ENCODE assay signal across 1 cellular context in genomic region chr6:43012364-43012763, GRCh38.
A peak's percentile ranks its signal among the peaks of the same experiment; 100 is the strongest.
TF ChIP-seq lines count a peak whose summit lies in the region.

No MANE protein-coding gene starts in this region.

TF ChIP-seq in K562, 482 proteins besides CTCF, POLR2A, EP300 and RAD21:
- TF ChIP-seq MAFF (IDR thresholded peaks at IDR 0.05; ENCODE audit: low read length), result no peak
- no peak for TF ChIP-seq HNRNPLL (IDR thresholded peaks at IDR 0.05; ENCODE audit: low read depth, low read length, poor library complexity, severe bottlenecking)
- TF ChIP-seq ZFP36 (IDR thresholded peaks at IDR 0.05; ENCODE audit: low read depth, low read length, partially characterized antibody), result no peak
- 0 out of 2 replicates have a peak, but pooled peaks have one; percentile 9 for TF ChIP-seq PHF8 (IDR thresholded peaks at IDR 0.05; ENCODE audit: borderline replicate concordance, low read length)
- no peak for TF ChIP-seq ZBTB43 (CRISPR knock-in tag; IDR thresholded peaks at IDR 0.05)
- no peak for TF ChIP-seq HOMEZ (CRISPR knock-in tag; IDR thresholded peaks at IDR 0.05)
- TF ChIP-seq PRPF4 (IDR thresholded peaks at IDR 0.05; ENCODE audit: insufficient read depth, low read depth, low read length, poor library complexity, severe bottlenecking), result no peak
